8 cellular contexts compared by ENCODE assay signal in the genomic region with DNA sequence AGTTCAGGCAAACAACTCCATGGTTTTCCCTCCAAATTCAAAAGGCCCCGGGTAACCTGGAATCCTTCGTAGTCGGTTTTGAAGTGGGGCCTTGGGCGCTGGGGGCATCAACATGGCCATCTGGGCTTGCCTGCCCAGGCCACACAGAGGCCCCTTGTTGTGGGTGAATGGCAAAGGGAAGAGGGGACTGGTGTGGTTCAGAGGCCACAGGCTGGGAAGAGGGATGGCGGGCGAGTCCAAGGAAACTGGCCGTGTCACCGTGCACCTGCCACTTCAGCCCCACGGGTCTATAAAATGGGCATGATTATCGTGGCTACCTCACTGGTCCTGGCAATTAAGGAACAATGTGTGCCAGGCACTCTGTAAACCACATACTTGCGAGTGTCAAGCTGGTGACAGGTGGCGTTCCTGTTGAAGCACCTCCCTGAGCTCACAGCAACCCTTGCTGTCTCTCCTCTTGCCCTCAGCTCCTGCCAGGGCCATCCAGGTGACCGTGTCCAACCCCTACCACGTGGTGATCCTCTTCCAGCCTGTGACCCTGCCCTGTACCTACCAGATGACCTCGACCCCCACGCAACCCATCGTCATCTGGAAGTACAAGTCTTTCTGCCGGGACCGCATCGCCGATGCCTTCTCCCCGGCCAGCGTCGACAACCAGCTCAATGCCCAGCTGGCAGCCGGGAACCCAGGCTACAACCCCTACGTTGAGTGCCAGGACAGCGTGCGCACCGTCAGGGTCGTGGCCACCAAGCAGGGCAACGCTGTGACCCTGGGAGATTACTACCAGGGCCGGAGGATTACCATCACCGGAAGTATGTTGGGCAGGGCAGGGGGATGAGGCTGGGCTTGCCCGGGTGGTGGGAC. TPM values are rescaled to one million over a fixed set of nuclear protein-coding genes. Genes with fewer than 3 reads are reported as not detected.
A peak's percentile ranks its signal among the peaks of the same experiment; 100 is the strongest.
DNase-seq lines count a peak whose midpoint lies in the region; ATAC-seq, FAIRE-seq and TF ChIP-seq lines count a peak whose summit lies in the region.

No MANE protein-coding gene starts in this region.

- H3K9me1 ChIP-seq in K562 (ENCODE audit: control insufficient read depth, insufficient read depth, low read length), result no peaks in the 10 kb centered on the region

- peaks cover 4% of the 10 kb centered on the region; the same call in 1 of the 2 replicates for H3K9me3 ChIP-seq in K562 (replicated peaks; ENCODE audit: control insufficient read depth, insufficient read depth, low read depth, low read length)
- H3K9me3 ChIP-seq in lung (ENCODE audit: control insufficient read depth in 2 of 2, insufficient read depth in 1 of 2, low read length in 1 of 2), result no peaks in the 10 kb centered on the region
- no peaks in the 10 kb centered on the region for H3K9me3 ChIP-seq in vagina

- in situ Hi-C loops in K562 (cut with MboI), result no loop called here

- peak overlapping the region; percentile 61 for H3K4me3 ChIP-seq in K562
- H3K4me3 ChIP-seq in lung, result peak overlapping the region; percentile 70
- peak overlapping the region; percentile 56 to 59 for H3K4me3 ChIP-seq in vagina

- H3K27ac ChIP-seq in K562 (ENCODE audit: extremely low read depth, low read depth, low read length) (no peak overlapping the region), lung (ENCODE audit: low read depth in 1 of 2, low read length in 1 of 2) (peak overlapping the region in 1 of 2 donors; percentile 94), vagina (no peak overlapping the region)

- BruUV-seq in K562 (replicated peaks; lab: Mats Ljungman, UMichigan), result no TSS peak

- peak; percentile 35 for DNase-seq in Right ventricle myocardium inferior (ENCODE audit: missing footprints)
- no peak for DNase-seq in left cardiac atrium
- DNase-seq in K562 (ENCODE audit: extremely low read depth in 1 of 4, low spot score in 3 of 4), result peak in 1 of 4 experiments; percentile 4
- DNase-seq in lung (ENCODE audit: low spot score), result peak; percentile 27
- DNase-seq in vagina (ENCODE audit: extremely low spot score in 2 of 2), result peak; percentile 79 to 84

- H3K36me3 ChIP-seq in K562 (ENCODE audit: control insufficient read depth, insufficient read depth, low read length) (peaks cover 46% of the 10 kb centered on the region; the same call in 2 of the 3 replicates), lung (ENCODE audit: control insufficient read depth in 2 of 2, insufficient read depth in 2 of 2, low read length in 2 of 2) (peaks cover 0 to 8% of the 10 kb centered on the region in 2 donors), vagina (no peaks in the 10 kb centered on the region)

- H3K79me2 ChIP-seq in K562 (ENCODE audit: control insufficient read depth, insufficient read depth, low read length), result peaks cover 39% of the 10 kb centered on the region

- H3K27me3 ChIP-seq in K562 (ENCODE audit: control insufficient read depth in 2 of 2, insufficient read depth in 2 of 2, low read length in 2 of 2) (no peaks in the 10 kb centered on the region), lung (ENCODE audit: control insufficient read depth, insufficient read depth) (no peaks in the 10 kb centered on the region), vagina (no peaks in the 10 kb centered on the region)

- H3K4me1 ChIP-seq in K562 (replicated peaks in 1 of 2; ENCODE audit: control insufficient read depth in 2 of 2, insufficient read depth in 2 of 2, low read length in 2 of 2) (peaks cover 17 to 30% of the 10 kb centered on the region in 2 experiments; a peak in 4 of 5 replicates), lung (ENCODE audit: control insufficient read depth in 2 of 2, insufficient read depth in 2 of 2, low read length in 2 of 2) (peaks cover 0 to 10% of the 10 kb centered on the region in 2 donors), vagina (peaks cover 31% of the 10 kb centered on the region)

- POLR2A ChIA-PET in K562 (lab: Yijun Ruan, JAX), result interaction anchor here (0.5 to 2.5 kb wide), 7 partner anchors 15 to 374 kb away, joined by 3 to 9 read pairs (median 3); no protein-coding TSS in a partner anchor

- no peak for TF ChIP-seq CTCF in K562 (IDR thresholded peaks at IDR 0.05 in 2 of 3, conservative IDR thresholded peaks at IDR 0.05 in 1 of 3; ENCODE audit: insufficient read depth in 2 of 3, low read depth in 1 of 3, low read length in 3 of 3)
- TF ChIP-seq CTCF in lung (IDR thresholded peaks at IDR 0.05; ENCODE audit: control extremely low read depth, extremely low read depth), result no peak
- no peak for TF ChIP-seq CTCF in vagina (IDR thresholded peaks at IDR 0.05)

- no peak overlapping the region for H2AFZ ChIP-seq in K562 (ENCODE audit: low read depth, low read length)

- TF ChIP-seq RAD21 in K562 (CRISPR knock-in tag; conservative IDR thresholded peaks at IDR 0.05 in 1 of 2, IDR thresholded peaks at IDR 0.05 in 1 of 2), result no peak

- intact Hi-C loops in Right ventricle myocardium inferior (cut with DNase I), result no loop called here
- intact Hi-C loops in left cardiac atrium (cut with DNase I), result no loop called here
- intact Hi-C loops in K562 (cut with micrococcal nuclease), result loop anchor here (2.0 to 5.0 kb wide), 4 partner anchors 29 to 98 kb away; partner anchors contain the start of gene FXYD5
- intact Hi-C loops in vagina (cut with DNase I), result no loop called here

- FAIRE-seq in K562 (lab: Jason Lieb, UNC), result no peak

- WGBS in K562 (ENCODE audit: insufficient coverage, low coverage, missing lambda C conversion rate), result 79% methylated on average over 21 of the region's 34 CpGs
- 81 to 89% methylated on average over 34 of the region's 34 CpGs for WGBS in lung, 2 donors

- H3K4me2 ChIP-seq in K562 (ENCODE audit: insufficient read depth, low read length), result peak overlapping the region; percentile 94

- H3K9ac ChIP-seq in K562 (ENCODE audit: insufficient read depth in 1 of 2, low read depth in 2 of 2, low read length in 2 of 2), result peak overlapping the region; percentile 81 to 92

- TF ChIP-seq EP300 in K562 (IDR thresholded peaks at IDR 0.05; ENCODE audit: low read length), result no peak

- no peaks in the 10 kb centered on the region; the same call in 1 of the 2 replicates for H4K20me1 ChIP-seq in K562 (replicated peaks; ENCODE audit: control insufficient read depth, insufficient read depth, low read length)

- CTCF ChIA-PET in K562 (lab: Yijun Ruan, JAX; ENCODE audit: low intra/inter-chr PET ratio), result no interaction called here

- TF ChIP-seq POLR2A in K562 (conservative IDR thresholded peaks at IDR 0.05) (no peak), vagina (IDR thresholded peaks at IDR 0.05) (no peak)

- no peak for ATAC-seq in Right ventricle myocardium inferior
- ATAC-seq in left cardiac atrium, result no peak
- ATAC-seq in K562, result no peak
- no peak for ATAC-seq in lung (ENCODE audit: insufficient read depth, low FRiP score)
- no peak for ATAC-seq in HG02981 (IDR thresholded peaks at IDR 0.05; ENCODE audit: unreplicated experiment)
- no peak for ATAC-seq in HG03039 (IDR thresholded peaks at IDR 0.05; ENCODE audit: unreplicated experiment)
- no peak for ATAC-seq in GM18517 (IDR thresholded peaks at IDR 0.05; ENCODE audit: unreplicated experiment)

RNA-seq across cellular contexts. Expression of gene LSR, which starts 1.3 kb away (rescaled TPM):
- total RNA-seq in Right ventricle myocardium inferior (6.8 TPM), left cardiac atrium (1 to 10 TPM; 7.5 to 7.6 TPM), K562 (2014; rRNA removed) (65.1 and 111 TPM in 2 replicates), K562 (2014; rRNA removed; fragmentation: Illumina TruSeq; extraction: Trizol) (10.1 and 11.3 TPM in 2 replicates), K562 (2015; rRNA removed; fragmentation: Illumina TruSeq; extraction: Trizol) (29.4 and 32.3 TPM in 2 replicates), K562 (2021) (83.3 and 87.9 TPM in 2 replicates), lung (10 to 100 TPM; 30.8 to 82.0 TPM), vagina (32.9 TPM)
- 30.2 and 123 TPM in 2 replicates for total RNA-seq in K562 (2011; cell fraction: chromatin; rRNA removed; ENCODE audit: low replicate concordance)
- total RNA-seq in K562 (2011; cell fraction: nucleolus; rRNA removed), result 223 and 260 TPM in 2 replicates
- 130 and 145 TPM in 2 replicates for total RNA-seq in K562 (2011; cell fraction: nucleoplasm; rRNA removed)
- polyA plus RNA-seq in K562 (2011; rRNA removed) (19.6 and 42.8 TPM in 2 replicates), K562 (2014; fragmentation: Illumina TruSeq; extraction: Trizol) (28.0 and 61.6 TPM in 2 replicates), K562 (2014; fragmentation: Nextera tagmentation; extraction: Ambion mirVana) (under 1 TPM; 0.44 to 0.66 TPM), K562 (2014; rRNA removed) (39.4 and 47.4 TPM in 2 replicates), lung (10 to 100 TPM; 60.0 to 77.4 TPM)
- polyA plus RNA-seq in K562 (2011; cell fraction: cytosol; rRNA removed), result 24.5 and 85.7 TPM in 2 replicates
- polyA plus RNA-seq in K562 (2011; cell fraction: nucleus; rRNA removed), result 44.0 and 102 TPM in 2 replicates
- 77.8 and 93.6 TPM in 2 replicates for polyA plus RNA-seq in K562 (2012)
- polyA minus RNA-seq in K562 (2011; rRNA and poly(A)+ RNA removed), result 9.4 and 16.2 TPM in 2 replicates
- 87.6 and 93.3 TPM in 2 replicates for polyA minus RNA-seq in K562 (2011; cell fraction: cytosol; rRNA and poly(A)+ RNA removed)
- polyA minus RNA-seq in K562 (2011; cell fraction: nucleus; rRNA and poly(A)+ RNA removed), result 61.4 and 69.4 TPM in 2 replicates

RNA-seq across cellular contexts. Expression of gene USF2, which starts 18.7 kb away (rescaled TPM):
- 151 TPM for total RNA-seq in Right ventricle myocardium inferior
- total RNA-seq in left cardiac atrium, result 100 to 1,000 TPM; 130 to 147 TPM
- 42.6 and 101 TPM in 2 replicates for total RNA-seq in K562 (2011; cell fraction: chromatin; rRNA removed; ENCODE audit: low replicate concordance)
- 81.1 and 82.5 TPM in 2 replicates for total RNA-seq in K562 (2011; cell fraction: nucleolus; rRNA removed)
- total RNA-seq in K562 (2011; cell fraction: nucleoplasm; rRNA removed), result 54.4 and 62.0 TPM in 2 replicates
- 79.6 and 92.0 TPM in 2 replicates for total RNA-seq in K562 (2014; rRNA removed)
- total RNA-seq in K562 (2014; rRNA removed; fragmentation: Illumina TruSeq; extraction: Trizol), result 27.8 and 31.1 TPM in 2 replicates
- total RNA-seq in K562 (2015; rRNA removed; fragmentation: Illumina TruSeq; extraction: Trizol), result 41.3 and 44.8 TPM in 2 replicates
- 79.6 and 85.1 TPM in 2 replicates for total RNA-seq in K562 (2021)
- polyA plus RNA-seq in K562 (2011; rRNA removed), result 62.5 and 69.2 TPM in 2 replicates
- 53.9 and 98.4 TPM in 2 replicates for polyA plus RNA-seq in K562 (2011; cell fraction: cytosol; rRNA removed)
- polyA plus RNA-seq in K562 (2011; cell fraction: nucleus; rRNA removed), result 102 and 108 TPM in 2 replicates
- 81.4 and 98.5 TPM in 2 replicates for polyA plus RNA-seq in K562 (2012)
- 57.2 and 58.4 TPM in 2 replicates for polyA plus RNA-seq in K562 (2014; fragmentation: Illumina TruSeq; extraction: Trizol)
- polyA plus RNA-seq in K562 (2014; fragmentation: Nextera tagmentation; extraction: Ambion mirVana), result under 1 TPM; 0.27 to 0.34 TPM
- polyA plus RNA-seq in K562 (2014; rRNA removed), result 78.0 and 93.7 TPM in 2 replicates
- polyA minus RNA-seq in K562 (2011; rRNA and poly(A)+ RNA removed), result 31.5 and 39.4 TPM in 2 replicates
- polyA minus RNA-seq in K562 (2011; cell fraction: cytosol; rRNA and poly(A)+ RNA removed), result 28.5 and 53.2 TPM in 2 replicates
- 21.7 and 31.3 TPM in 2 replicates for polyA minus RNA-seq in K562 (2011; cell fraction: nucleus; rRNA and poly(A)+ RNA removed)
- 100 to 1,000 TPM in 1 of 2 donors, 10 to 100 TPM in 1; 74.9 to 138 TPM for total RNA-seq in lung
- polyA plus RNA-seq in lung, result 100 to 1,000 TPM; 129 to 163 TPM
- 95.5 TPM for total RNA-seq in vagina

RNA-seq across cellular contexts. Expression of gene FAM187B, which starts 21.5 kb away (rescaled TPM):
- not detected for total RNA-seq in Right ventricle myocardium inferior
- total RNA-seq in left cardiac atrium, result not detected
- 0.25 TPM in 1 of 2 replicates, not detected in the other for total RNA-seq in K562 (2011; cell fraction: chromatin; rRNA removed; ENCODE audit: low replicate concordance)
- not detected in 2 replicates for total RNA-seq in K562 (2011; cell fraction: nucleolus; rRNA removed)
- not detected in 2 replicates for total RNA-seq in K562 (2011; cell fraction: nucleoplasm; rRNA removed)
- total RNA-seq in K562 (2014; rRNA removed), result 0.09 TPM in 1 of 2 replicates, not detected in the other
- total RNA-seq in K562 (2014; rRNA removed; fragmentation: Illumina TruSeq; extraction: Trizol), result not detected in 2 replicates
- total RNA-seq in K562 (2015; rRNA removed; fragmentation: Illumina TruSeq; extraction: Trizol), result not detected in 2 replicates
- total RNA-seq in K562 (2021), result not detected in 2 replicates
- polyA plus RNA-seq in K562 (2011; rRNA removed), result not detected in 2 replicates
- 0.07 TPM in 1 of 2 replicates, not detected in the other for polyA plus RNA-seq in K562 (2011; cell fraction: cytosol; rRNA removed)
- polyA plus RNA-seq in K562 (2011; cell fraction: nucleus; rRNA removed), result 0.10 TPM in 1 of 2 replicates, not detected in the other
- polyA plus RNA-seq in K562 (2012), result not detected in 2 replicates
- not detected in 2 replicates for polyA plus RNA-seq in K562 (2014; fragmentation: Illumina TruSeq; extraction: Trizol)
- under 1 TPM in 1 of 2 experiments, not detected in 1; 0.04 TPM for polyA plus RNA-seq in K562 (2014; fragmentation: Nextera tagmentation; extraction: Ambion mirVana)
- not detected in 2 replicates for polyA plus RNA-seq in K562 (2014; rRNA removed)
- polyA minus RNA-seq in K562 (2011; rRNA and poly(A)+ RNA removed), result not detected in 2 replicates
- not detected in 2 replicates for polyA minus RNA-seq in K562 (2011; cell fraction: cytosol; rRNA and poly(A)+ RNA removed)
- not detected in 2 replicates for polyA minus RNA-seq in K562 (2011; cell fraction: nucleus; rRNA and poly(A)+ RNA removed)
- total RNA-seq in lung, result under 1 TPM in 1 of 2 donors, not detected in 1; 0.28 TPM
- under 1 TPM in 1 of 2 donors, not detected in 1; 0.20 TPM for polyA plus RNA-seq in lung
- not detected for total RNA-seq in vagina

RNA-seq across cellular contexts. Expression of gene HAMP, which starts 32.2 kb away (rescaled TPM):
- total RNA-seq in Right ventricle myocardium inferior, result not detected
- total RNA-seq in left cardiac atrium, result 1 to 10 TPM in 1 of 2 donors, under 1 TPM in 1; 0.41 to 7.6 TPM
- total RNA-seq in K562 (2011; cell fraction: chromatin; rRNA removed; ENCODE audit: low replicate concordance), result 0.25 and 1.3 TPM in 2 replicates
- total RNA-seq in K562 (2011; cell fraction: nucleolus; rRNA removed), result 1.5 and 2.1 TPM in 2 replicates
- total RNA-seq in K562 (2011; cell fraction: nucleoplasm; rRNA removed), result 0.84 and 1.9 TPM in 2 replicates
- total RNA-seq in K562 (2014; rRNA removed), result not detected in 2 replicates
- 0.29 TPM in 1 of 2 replicates, not detected in the other for total RNA-seq in K562 (2014; rRNA removed; fragmentation: Illumina TruSeq; extraction: Trizol)
- total RNA-seq in K562 (2015; rRNA removed; fragmentation: Illumina TruSeq; extraction: Trizol), result 0.57 TPM in 1 of 2 replicates, not detected in the other
- total RNA-seq in K562 (2021), result 0.29 TPM in 2 replicates
- 0.26 and 0.39 TPM in 2 replicates for polyA plus RNA-seq in K562 (2011; rRNA removed)
- 0.74 and 3.9 TPM in 2 replicates for polyA plus RNA-seq in K562 (2011; cell fraction: cytosol; rRNA removed)
- 0.24 and 0.74 TPM in 2 replicates for polyA plus RNA-seq in K562 (2011; cell fraction: nucleus; rRNA removed)
- polyA plus RNA-seq in K562 (2012), result 0.98 and 2.0 TPM in 2 replicates
- polyA plus RNA-seq in K562 (2014; fragmentation: Illumina TruSeq; extraction: Trizol), result 0.64 and 1.1 TPM in 2 replicates
- polyA plus RNA-seq in K562 (2014; fragmentation: Nextera tagmentation; extraction: Ambion mirVana), result 1 to 10 TPM in 1 of 2 experiments, under 1 TPM in 1; 0.65 to 1.0 TPM
- polyA plus RNA-seq in K562 (2014; rRNA removed), result 0.05 and 0.76 TPM in 2 replicates
- 0.11 TPM in 1 of 2 replicates, not detected in the other for polyA minus RNA-seq in K562 (2011; rRNA and poly(A)+ RNA removed)
- polyA minus RNA-seq in K562 (2011; cell fraction: cytosol; rRNA and poly(A)+ RNA removed), result 1.6 TPM in 1 of 2 replicates, not detected in the other
- polyA minus RNA-seq in K562 (2011; cell fraction: nucleus; rRNA and poly(A)+ RNA removed), result 0.11 and 0.67 TPM in 2 replicates
- 1 to 10 TPM in 1 of 2 donors, under 1 TPM in 1; 0.28 to 1.5 TPM for total RNA-seq in lung
- 10 to 100 TPM in 1 of 2 donors, 1 to 10 TPM in 1; 1.7 to 85.7 TPM for polyA plus RNA-seq in lung
- not detected for total RNA-seq in vagina

RNA-seq across cellular contexts. Expression of gene MAG, which starts 41.9 kb away (rescaled TPM):
- total RNA-seq in Right ventricle myocardium inferior (not detected), left cardiac atrium (not detected), K562 (2014; rRNA removed) (6.3 and 9.0 TPM in 2 replicates), K562 (2014; rRNA removed; fragmentation: Illumina TruSeq; extraction: Trizol) (0.67 and 1.1 TPM in 2 replicates), K562 (2015; rRNA removed; fragmentation: Illumina TruSeq; extraction: Trizol) (2.8 and 4.6 TPM in 2 replicates), K562 (2021) (6.4 and 7.7 TPM in 2 replicates), lung (1 to 10 TPM; 1.5 to 8.8 TPM), vagina (not detected)
- 9.6 and 21.9 TPM in 2 replicates for total RNA-seq in K562 (2011; cell fraction: chromatin; rRNA removed; ENCODE audit: low replicate concordance)
- total RNA-seq in K562 (2011; cell fraction: nucleolus; rRNA removed), result 25.2 and 25.7 TPM in 2 replicates
- 12.0 and 17.2 TPM in 2 replicates for total RNA-seq in K562 (2011; cell fraction: nucleoplasm; rRNA removed)
- polyA plus RNA-seq in K562 (2011; rRNA removed) (1.4 and 1.6 TPM in 2 replicates), K562 (2014; fragmentation: Illumina TruSeq; extraction: Trizol) (0.61 and 3.3 TPM in 2 replicates), K562 (2014; fragmentation: Nextera tagmentation; extraction: Ambion mirVana) (under 1 TPM; 0.11 to 0.39 TPM), K562 (2014; rRNA removed) (2.9 and 10.0 TPM in 2 replicates), lung (1 to 10 TPM in 1 of 2 donors, under 1 TPM in 1; 0.08 to 2.3 TPM)
- polyA plus RNA-seq in K562 (2011; cell fraction: cytosol; rRNA removed), result 1.6 and 6.7 TPM in 2 replicates
- polyA plus RNA-seq in K562 (2011; cell fraction: nucleus; rRNA removed), result 1.9 and 8.2 TPM in 2 replicates
- 2.3 and 5.2 TPM in 2 replicates for polyA plus RNA-seq in K562 (2012)
- 1.4 TPM in 1 of 2 replicates, not detected in the other for polyA minus RNA-seq in K562 (2011; rRNA and poly(A)+ RNA removed)
- polyA minus RNA-seq in K562 (2011; cell fraction: cytosol; rRNA and poly(A)+ RNA removed), result 3.0 and 8.6 TPM in 2 replicates
- polyA minus RNA-seq in K562 (2011; cell fraction: nucleus; rRNA and poly(A)+ RNA removed), result 3.8 and 6.6 TPM in 2 replicates
